In genomic region chr4:129526812-129527211, GRCh38 we compare ENCODE assay signal across 13 cellular contexts.
DNase-seq lines count a peak whose midpoint lies in the region; ATAC-seq, FAIRE-seq and TF ChIP-seq lines count a peak whose summit lies in the region.
"Had no signal": no experiment of that assay in that cellular context is flagged by ENCODE, and none has a peak within 500 bp of the region (broad histone marks: within the 10 kb centered on the region; RNA-seq: fewer than 3 reads in every experiment).

No MANE protein-coding gene starts in this region.

- no peak for FAIRE-seq in A549 (lab: Jason Lieb, UNC)
- FAIRE-seq in endothelial cell of umbilical vein (lab: Jason Lieb, UNC): no peak

- H3K36me3 ChIP-seq in endothelial cell of umbilical vein (ENCODE audit: control insufficient read depth in 2 of 2, extremely low read depth in 1 of 2, insufficient read depth in 2 of 2, low read length in 2 of 2): no peaks in the 10 kb centered on the region
- no peaks in the 10 kb centered on the region for H3K36me3 ChIP-seq in gastroesophageal sphincter

- H3K9ac ChIP-seq in endothelial cell of umbilical vein (replicated peaks; ENCODE audit: extremely low read depth, insufficient read depth, low read length): no peak overlapping the region

- DNase-seq in A549 (ENCODE audit: low read depth in 1 of 2, low spot score in 1 of 2) (peak in 1 of 2 experiments; percentile 29), HL-60 (ENCODE audit: low read depth in 1 of 2, low spot score in 1 of 2) (peak in 1 of 2 experiments; percentile 18), OCI-M1 (lab: John Stamatoyannopoulos, UW) (peak; percentile 81), endothelial cell of umbilical vein (ENCODE audit: low read depth, low spot score) (peak; percentile 57), NCI-H2081 treated with DMSO at 0.1 percent for 48 hours (lab: John Stamatoyannopoulos, UW) (no peak), NCI-H345 (lab: John Stamatoyannopoulos, UW) (no peak)
- no peak for DNase-seq in activated CD4-positive, alpha-beta T cell treated with anti-CD3 and anti-CD28 coated beads, Interleukin-2, amount 50 U/mL, for 4 hours
- DNase-seq: activated gamma-delta T cell treated with Interleukin-2 at 50 U/mL for 16 hours, Caco-2, NCI-H1105, T-helper 2 cell had no signal

- H2AFZ ChIP-seq in endothelial cell of umbilical vein (ENCODE audit: low read depth, low read length): no peak overlapping the region

- no TSS peak for BruUV-seq in endothelial cell of umbilical vein (replicated peaks; lab: Mats Ljungman, UMichigan)

- H3K27me3 ChIP-seq in HL-60 (ENCODE audit: insufficient read depth, poor library complexity, severe bottlenecking) (no peaks in the 10 kb centered on the region), endothelial cell of umbilical vein (ENCODE audit: control insufficient read depth in 2 of 2, insufficient read depth in 2 of 2, low read length in 2 of 2) (no peaks in the 10 kb centered on the region), gastroesophageal sphincter (no peaks in the 10 kb centered on the region)

- intact Hi-C loops in endothelial cell of umbilical vein (cut with micrococcal nuclease): loop anchor here (1.0 to 10.0 kb wide), 2 partner anchors 114 to 398 kb away; no protein-coding TSS in a partner anchor

- dilution Hi-C loops in endothelial cell of umbilical vein (cut with MboI; ENCODE audit: extremely low pct_ligation_motif_present, low sequenced_read_pairs): no loop called here

- TF ChIP-seq EP300 in A549 (IDR thresholded peaks at IDR 0.05) (no peak), gastroesophageal sphincter (IDR thresholded peaks at IDR 0.05) (no peak)

- WGBS in A549 (ENCODE audit: missing lambda C conversion rate): 2% methylated on average over 3 of the region's 3 CpGs
- WGBS in gastroesophageal sphincter (ENCODE audit: low coverage in 1 of 2), 2 donors: 46 to 63% methylated on average over 3 of the region's 3 CpGs

- CTCF ChIA-PET in A549 (lab: Yijun Ruan, JAX): interaction anchor here (0.8 to 1.2 kb wide), 4 partner anchors 17 to 826 kb away, joined by 3 to 4 read pairs (median 4); no protein-coding TSS in a partner anchor
- CTCF ChIA-PET in endothelial cell of umbilical vein (lab: Charles Lee): interaction anchor here (0.6 to 6.3 kb wide), 19 partner anchors 9 to 1545 kb away, joined by 3 to 160 read pairs (median 4); no protein-coding TSS in a partner anchor

- no peaks in the 10 kb centered on the region for H3K4me1 ChIP-seq in A549
- H3K4me1 ChIP-seq in endothelial cell of umbilical vein (ENCODE audit: control insufficient read depth, extremely low read depth, insufficient read depth, low read length): no peaks in the 10 kb centered on the region
- no peaks in the 10 kb centered on the region for H3K4me1 ChIP-seq in gastroesophageal sphincter
- H3K4me1 ChIP-seq: Caco-2 had no signal

- peak in 1 of 2 experiments; percentile 42; a peak in 2 of 6 replicates for ATAC-seq in A549
- ATAC-seq in gastroesophageal sphincter: no peak
- ATAC-seq: stimulated activated effector memory CD8-positive, alpha-beta T cell treated with anti-CD3 and anti-CD28 coated beads, Interleukin-12 subunit alpha, Interleukin-12 subunit beta, amount 100 ng/mL, for 72 hours had no signal

- H3K9me3 ChIP-seq in A549 (no peaks in the 10 kb centered on the region), endothelial cell of umbilical vein (replicated peaks; ENCODE audit: control insufficient read depth, insufficient read depth, low read length) (no peaks in the 10 kb centered on the region), gastroesophageal sphincter (no peaks in the 10 kb centered on the region)
- H3K9me3 ChIP-seq: Caco-2 had no signal

- TF ChIP-seq CTCF in A549 (IDR thresholded peaks at IDR 0.05): peak; percentile 35; the same call in 1 of the 3 replicates
- TF ChIP-seq CTCF in HL-60 (IDR thresholded peaks at IDR 0.05; ENCODE audit: insufficient read depth, low read length): peak; percentile 33
- no peak for TF ChIP-seq CTCF in endothelial cell of umbilical vein (IDR thresholded peaks at IDR 0.05; ENCODE audit: extremely low read depth in 1 of 2, insufficient read depth in 1 of 2, low read depth in 1 of 2, low read length in 2 of 2)
- peak in 2 of 4 experiments; percentile 5 to 51 for TF ChIP-seq CTCF in gastroesophageal sphincter (IDR thresholded peaks at IDR 0.05)

- peak; percentile 52 to 64; a peak in 4 of 5 replicates for TF ChIP-seq RAD21 in A549 (conservative IDR thresholded peaks at IDR 0.05 in 1 of 2, IDR thresholded peaks at IDR 0.05 in 1 of 2)

- H3K27ac ChIP-seq in A549 (no peak overlapping the region), HL-60 (replicated peaks) (0 out of 2 replicates have a peak overlapping the region, but pooled peaks have one; percentile 3), endothelial cell of umbilical vein (ENCODE audit: insufficient read depth, low read depth, low read length) (no peak overlapping the region), gastroesophageal sphincter (no peak overlapping the region)

- POLR2A ChIA-PET in A549 (lab: Yijun Ruan, JAX) (no interaction called here), endothelial cell of umbilical vein (lab: Charles Lee) (no interaction called here)

- H3K9me1 ChIP-seq in endothelial cell of umbilical vein (replicated peaks; ENCODE audit: control insufficient read depth, extremely low read depth, insufficient read depth, low read length): no peaks in the 10 kb centered on the region

- no peaks in the 10 kb centered on the region for H3K79me2 ChIP-seq in endothelial cell of umbilical vein (ENCODE audit: control insufficient read depth, insufficient read depth, low read length)

- no peaks in the 10 kb centered on the region for H4K20me1 ChIP-seq in endothelial cell of umbilical vein (replicated peaks; ENCODE audit: control insufficient read depth, extremely low read depth, insufficient read depth, low read length)

- no peak for TF ChIP-seq POLR2A in A549 (IDR thresholded peaks at IDR 0.05; ENCODE audit: low read length)
- TF ChIP-seq POLR2A in endothelial cell of umbilical vein (IDR thresholded peaks at IDR 0.05; ENCODE audit: low read depth, low read length): no peak
- TF ChIP-seq POLR2A in gastroesophageal sphincter (IDR thresholded peaks at IDR 0.05): no peak

- no peak overlapping the region for H3K4me2 ChIP-seq in A549
- no peak overlapping the region for H3K4me2 ChIP-seq in endothelial cell of umbilical vein (ENCODE audit: insufficient read depth, low read length)

- H3K4me3 ChIP-seq in A549 (no peak overlapping the region), HL-60 (replicated peaks; ENCODE audit: insufficient read depth, low read length) (no peak overlapping the region), endothelial cell of umbilical vein (replicated peaks in 1 of 3; ENCODE audit: insufficient read depth in 1 of 3, low read depth in 1 of 3, low read length in 3 of 3) (no peak overlapping the region), gastroesophageal sphincter (no peak overlapping the region)

TF ChIP-seq in A549, 52 proteins besides CTCF, POLR2A, EP300 and RAD21:
- TF ChIP-seq SMC3 (IDR thresholded peaks at IDR 0.05) (peak; percentile 15; the same call in 1 of the 3 replicates), KDM5A (IDR thresholded peaks at IDR 0.05) (no peak)

TF ChIP-seq in endothelial cell of umbilical vein, 7 proteins besides CTCF, POLR2A, EP300 and RAD21:
- TF ChIP-seq, protein P1, sequence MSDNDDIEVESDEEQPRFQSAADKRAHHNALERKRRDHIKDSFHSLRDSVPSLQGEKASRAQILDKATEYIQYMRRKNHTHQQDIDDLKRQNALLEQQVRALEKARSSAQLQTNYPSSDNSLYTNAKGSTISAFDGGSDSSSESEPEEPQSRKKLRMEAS (IDR thresholded peaks at IDR 0.05; ENCODE audit: insufficient read depth, insufficient read length): no peak
- TF ChIP-seq MYC (IDR thresholded peaks at IDR 0.05; ENCODE audit: low read depth, low read length) (no peak), FOS (IDR thresholded peaks at IDR 0.05; ENCODE audit: borderline replicate concordance, insufficient read depth, low read length) (no peak), GATA2 (IDR thresholded peaks at IDR 0.05; ENCODE audit: insufficient read depth, insufficient read length, low read depth, low read length) (no peak), EZH2 (IDR thresholded peaks at IDR 0.05; ENCODE audit: borderline replicate concordance, low read depth, low read length, severe bottlenecking) (no peak), JUN (IDR thresholded peaks at IDR 0.05; ENCODE audit: borderline replicate concordance, insufficient read depth, insufficient read length, low read depth) (no peak), POLR2AphosphoS5 (IDR thresholded peaks at IDR 0.05; ENCODE audit: insufficient read depth, low read depth, low read length) (no peak)

Comparison
In these comparisons a context has a peak if more than half of its experiments do, and no peak if none do; other contexts are left out.
1. DNase-seq: peak in OCI-M1 (single experiment) and endothelial cell of umbilical vein (single experiment); none in NCI-H2081 treated with DMSO at 0.1 percent for 48 hours (single experiment), activated CD4-positive, alpha-beta T cell treated with anti-CD3 and anti-CD28 coated beads, Interleukin-2, amount 50 U/mL, for 4 hours (0 of 2) and NCI-H345 (single experiment).
2. CTCF ChIP-seq: peak in A549 (single experiment) and HL-60 (single experiment); none in endothelial cell of umbilical vein (0 of 2).